ENCODE assay signal across 18 cellular contexts in genomic region chr20:14790771-14791517, GRCh38.
A peak's percentile ranks its signal among the peaks of the same experiment; 100 is the strongest.
DNase-seq lines count a peak whose midpoint lies in the region; ATAC-seq and TF ChIP-seq lines count a peak whose summit lies in the region.
"Had no signal": no experiment of that assay in that cellular context is flagged by ENCODE, and none has a peak within 500 bp of the region (broad histone marks: within the 10 kb centered on the region; RNA-seq: fewer than 3 reads in every experiment).

No MANE protein-coding gene starts in this region.

- H3K36me3 Mint-ChIP-seq in activated CD8-positive, alpha-beta T cell treated with anti-CD3 and anti-CD28 coated beads for 36 hours (ENCODE audit: low read depth): no peaks in the 10 kb centered on the region
- no peaks in the 10 kb centered on the region for H3K36me3 Mint-ChIP-seq in activated CD4-positive, alpha-beta T cell treated with anti-CD3 and anti-CD28 coated beads, Interleukin-2, amount 10 ng/mL, durations not matched to agents 24 days and 14 days (ENCODE audit: low read depth)
- H3K36me3 Mint-ChIP-seq: activated CD4-positive, alpha-beta memory T cell treated with anti-CD3 and anti-CD28 coated beads for 36 hours had no signal

- no peak overlapping the region for H4K8ac ChIP-seq in mesenchymal stem cell (ENCODE audit: low read length)

- H4K20me1 ChIP-seq in BLaER1: no peaks in the 10 kb centered on the region

- no peak for TF ChIP-seq CTCF in astrocyte of the cerebellum (IDR thresholded peaks at IDR 0.05; ENCODE audit: low read depth, low read length, missing control alignments)
- no peak for TF ChIP-seq CTCF in activated CD8-positive, alpha-beta T cell treated with anti-CD3 and anti-CD28 coated beads for 36 hours (IDR thresholded peaks at IDR 0.05)

- H3K14ac ChIP-seq in mesenchymal stem cell (ENCODE audit: low read length in 2 of 2): no peak overlapping the region

- H2BK120ac ChIP-seq in mesenchymal stem cell (ENCODE audit: low read depth, low read length): no peak overlapping the region

- no peaks in the 10 kb centered on the region for H3K9me3 ChIP-seq in BLaER1
- H3K9me3 ChIP-seq in mesenchymal stem cell (ENCODE audit: control insufficient read depth, low read length): peaks cover 12% of the 10 kb centered on the region
- H3K9me3 ChIP-seq: stomach had no signal

- H3K4me2 ChIP-seq in BLaER1 (0 out of 2 replicates have a peak overlapping the region, but pooled peaks have one; percentile 4), mesenchymal stem cell (ENCODE audit: low read length, poor library complexity, severe bottlenecking) (no peak overlapping the region)

- no peak overlapping the region for H3K27ac Mint-ChIP-seq in activated CD8-positive, alpha-beta T cell treated with anti-CD3 and anti-CD28 coated beads for 36 hours
- no peak overlapping the region for H3K27ac Mint-ChIP-seq in activated CD4-positive, alpha-beta T cell treated with anti-CD3 and anti-CD28 coated beads, Interleukin-2, amount 10 ng/mL, durations not matched to agents 24 days and 14 days
- H3K27ac Mint-ChIP-seq: activated CD4-positive, alpha-beta memory T cell treated with anti-CD3 and anti-CD28 coated beads for 36 hours; activated T-helper 17 cell treated with anti-CD3 and anti-CD28 coated beads, Interleukin-2, amount 50 U/mL, for 72 hours; HFFc6 had no signal

- H3K27me3 ChIP-seq in BLaER1 (no peaks in the 10 kb centered on the region), mesenchymal stem cell (ENCODE audit: control insufficient read depth in 1 of 2, insufficient read depth in 1 of 2, low read length in 2 of 2) (no peaks in the 10 kb centered on the region)
- H3K27me3 ChIP-seq: SJSA1, spleen, stomach had no signal

- POLR2A ChIA-PET in activated CD8-positive, alpha-beta T cell treated with anti-CD3 and anti-CD28 coated beads for 36 hours (lab: Charles Lee): no interaction called here

- H3K18ac ChIP-seq in mesenchymal stem cell (ENCODE audit: low read depth in 1 of 2, low read length in 2 of 2): no peak overlapping the region

- no peaks in the 10 kb centered on the region for H3K4me1 Mint-ChIP-seq in activated CD8-positive, alpha-beta T cell treated with anti-CD3 and anti-CD28 coated beads for 36 hours (ENCODE audit: low read depth)
- H3K4me1 Mint-ChIP-seq in activated CD4-positive, alpha-beta T cell treated with anti-CD3 and anti-CD28 coated beads, Interleukin-2, amount 10 ng/mL, durations not matched to agents 24 days and 14 days: no peaks in the 10 kb centered on the region
- H3K4me1 Mint-ChIP-seq: activated T-helper 17 cell treated with anti-CD3 and anti-CD28 coated beads, Interleukin-2, amount 50 U/mL, for 72 hours had no signal

- no peak overlapping the region for H2BK15ac ChIP-seq in mesenchymal stem cell (ENCODE audit: low read depth, poor library complexity, severe bottlenecking)

- CTCF ChIA-PET in activated CD8-positive, alpha-beta T cell treated with anti-CD3 and anti-CD28 coated beads for 36 hours (lab: Charles Lee): no interaction called here

- 72% methylated on average over 7 of the region's 10 CpGs for WGBS in mesenchymal stem cell

- no peak overlapping the region for H3K23ac ChIP-seq in mesenchymal stem cell (ENCODE audit: low read length in 2 of 2)

- no peak overlapping the region for H3K4me3 Mint-ChIP-seq in activated CD8-positive, alpha-beta T cell treated with anti-CD3 and anti-CD28 coated beads for 36 hours
- H3K4me3 Mint-ChIP-seq in activated CD4-positive, alpha-beta T cell treated with anti-CD3 and anti-CD28 coated beads, Interleukin-2, amount 10 ng/mL, durations not matched to agents 24 days and 14 days: no peak overlapping the region
- H3K4me3 Mint-ChIP-seq: activated CD4-positive, alpha-beta memory T cell treated with anti-CD3 and anti-CD28 coated beads for 36 hours; activated T-helper 17 cell treated with anti-CD3 and anti-CD28 coated beads, Interleukin-2, amount 50 U/mL, for 72 hours; HFFc6 had no signal

- no peaks in the 10 kb centered on the region for H3K79me1 ChIP-seq in mesenchymal stem cell (replicated peaks; ENCODE audit: low read length, poor library complexity, severe bottlenecking)

- intact Hi-C loops in activated CD8-positive, alpha-beta T cell treated with anti-CD3 and anti-CD28 coated beads for 36 hours (cut with micrococcal nuclease): no loop called here
- intact Hi-C loops in activated CD4-positive, alpha-beta T cell treated with anti-CD3 and anti-CD28 coated beads, Interleukin-2, amount 10 ng/mL, durations not matched to agents 24 days and 14 days (cut with micrococcal nuclease): no loop called here

- H3K4ac ChIP-seq in mesenchymal stem cell (ENCODE audit: low read depth in 1 of 2, low read length in 2 of 2): no peak overlapping the region

- H3K4me1 ChIP-seq in BLaER1 (0 out of 2 replicates have a peak, but pooled peaks cover 5% of the 10 kb centered on the region), mesenchymal stem cell (ENCODE audit: control insufficient read depth, insufficient read depth, low read depth, low read length) (no peaks in the 10 kb centered on the region)
- H3K4me1 ChIP-seq: SJSA1, spleen, stomach had no signal

- H2BK12ac ChIP-seq in mesenchymal stem cell (ENCODE audit: low read length in 2 of 2): no peak overlapping the region

- no peaks in the 10 kb centered on the region for H3K9me3 Mint-ChIP-seq in activated CD8-positive, alpha-beta T cell treated with anti-CD3 and anti-CD28 coated beads for 36 hours
- no peaks in the 10 kb centered on the region for H3K9me3 Mint-ChIP-seq in activated CD4-positive, alpha-beta T cell treated with anti-CD3 and anti-CD28 coated beads, Interleukin-2, amount 10 ng/mL, durations not matched to agents 24 days and 14 days

- H4K91ac ChIP-seq in mesenchymal stem cell (ENCODE audit: low read length): no peak overlapping the region

- peak; percentile 85 for DNase-seq in NCI-H146 (lab: John Stamatoyannopoulos, UW)
- peak; percentile 37 for DNase-seq in astrocyte of the cerebellum (ENCODE audit: low read depth)
- no peak for DNase-seq in mesenchymal stem cell
- DNase-seq in activated CD8-positive, alpha-beta T cell treated with anti-CD3 and anti-CD28 coated beads for 36 hours: no peak
- DNase-seq in germinal center (ENCODE audit: low spot score): no peak
- no peak for DNase-seq in activated CD4-positive, alpha-beta T cell treated with anti-CD3 and anti-CD28 coated beads, Interleukin-2, amount 10 ng/mL, durations not matched to agents 24 days and 14 days
- no peak for DNase-seq in stimulated activated CD4-positive, alpha-beta T cell treated with anti-CD3 and anti-CD28 coated beads, Interleukin-12 subunit alpha, Interleukin-12 subunit beta, amount 100 ng/mL, for 4 hours
- DNase-seq: activated CD4-positive, alpha-beta memory T cell treated with anti-CD3 and anti-CD28 coated beads for 36 hours; foreskin melanocyte; HFFc6; KG1; NCI-H187; nucleus accumbens; spleen; stomach had no signal

- H3K27ac ChIP-seq in BLaER1: no peak overlapping the region
- peak overlapping the region; percentile 37 for H3K27ac ChIP-seq in mesenchymal stem cell (ENCODE audit: low read length, poor library complexity, severe bottlenecking)
- H3K27ac ChIP-seq: SJSA1, spleen, stomach had no signal

- no peak overlapping the region for H3K9ac ChIP-seq in BLaER1
- H3K9ac ChIP-seq in mesenchymal stem cell (ENCODE audit: low read length): no peak overlapping the region

- no peaks in the 10 kb centered on the region for H3K27me3 Mint-ChIP-seq in activated CD8-positive, alpha-beta T cell treated with anti-CD3 and anti-CD28 coated beads for 36 hours
- no peaks in the 10 kb centered on the region for H3K27me3 Mint-ChIP-seq in activated CD4-positive, alpha-beta T cell treated with anti-CD3 and anti-CD28 coated beads, Interleukin-2, amount 10 ng/mL, durations not matched to agents 24 days and 14 days
- H3K27me3 Mint-ChIP-seq: activated CD4-positive, alpha-beta memory T cell treated with anti-CD3 and anti-CD28 coated beads for 36 hours; activated T-helper 17 cell treated with anti-CD3 and anti-CD28 coated beads, Interleukin-2, amount 50 U/mL, for 72 hours had no signal

- H2AK5ac ChIP-seq in mesenchymal stem cell (ENCODE audit: low read length, severe bottlenecking): no peak overlapping the region

- no peak overlapping the region for H2AFZ ChIP-seq in mesenchymal stem cell (ENCODE audit: low read depth, low read length)

- H3K4me3 ChIP-seq in BLaER1 (no peak overlapping the region), astrocyte of the cerebellum (ENCODE audit: low read depth, low read length) (no peak overlapping the region), mesenchymal stem cell (ENCODE audit: insufficient read depth in 1 of 2, low read depth in 1 of 2, low read length in 2 of 2) (no peak overlapping the region)
- H3K4me3 ChIP-seq: SJSA1, spleen, stomach had no signal

- no peak overlapping the region for H2BK5ac ChIP-seq in mesenchymal stem cell (ENCODE audit: low read depth, low read length, poor library complexity, severe bottlenecking)

- no peak for ATAC-seq in activated CD8-positive, alpha-beta T cell treated with anti-CD3 and anti-CD28 coated beads for 36 hours
- ATAC-seq: activated T-helper 17 cell treated with anti-CD3 and anti-CD28 coated beads, Interleukin-2, amount 50 U/mL, for 72 hours had no signal

- in situ Hi-C loops in astrocyte of the cerebellum (cut with HindIII; ENCODE audit: low sequenced_read_pairs): no loop called here

- H3K36me3 ChIP-seq in BLaER1 (no peaks in the 10 kb centered on the region), mesenchymal stem cell (ENCODE audit: control insufficient read depth in 1 of 2, insufficient read depth in 2 of 2, low read depth in 1 of 2, low read length in 2 of 2) (no peaks in the 10 kb centered on the region)
- H3K36me3 ChIP-seq: SJSA1, spleen, stomach had no signal

Comparison
In these comparisons a context has a peak if more than half of its experiments do, and no peak if none do; other contexts are left out.
1. DNase-seq: peak in NCI-H146 (single experiment) and astrocyte of the cerebellum (single experiment); none in mesenchymal stem cell (single experiment), activated CD8-positive, alpha-beta T cell treated with anti-CD3 and anti-CD28 coated beads for 36 hours (single experiment), germinal center (single experiment), activated CD4-positive, alpha-beta T cell treated with anti-CD3 and anti-CD28 coated beads, Interleukin-2, amount 10 ng/mL, durations not matched to agents 24 days and 14 days (single experiment) and stimulated activated CD4-positive, alpha-beta T cell treated with anti-CD3 and anti-CD28 coated beads, Interleukin-12 subunit alpha, Interleukin-12 subunit beta, amount 100 ng/mL, for 4 hours (single experiment).